8 cellular contexts compared by ENCODE assay signal in genomic region chr9:95127249-95128176, GRCh38.
DNase-seq lines count a peak whose midpoint lies in the region; ATAC-seq and TF ChIP-seq lines count a peak whose summit lies in the region.

No MANE protein-coding gene starts in this region.

- peak overlapping the region; percentile 41 for H3K4me3 ChIP-seq in AG04449 (ENCODE audit: low read depth, low read length)
- no peak overlapping the region for H3K4me3 ChIP-seq in NB4 (ENCODE audit: low read depth, low read length)

- no peak for DNase-seq in AG04449 (ENCODE audit: low read depth, low spot score)
- peak; percentile 63 for DNase-seq in GM19238 (ENCODE audit: insufficient read length, low spot score)
- DNase-seq in NB4 (ENCODE audit: low read depth) = peak; percentile 69
- peak; percentile 20 to 52 (median 40) for DNase-seq in activated CD4-positive, CD25-positive, alpha-beta regulatory T cell (lab: John Stamatoyannopoulos, UW)
- DNase-seq in caudate nucleus (lab: John Stamatoyannopoulos, UW) = peak in 59 of 61 donors; percentile 40 to 89 (median 76)
- peak; percentile 88 for DNase-seq in inferior parietal cortex (ENCODE audit: extremely low spot score)
- DNase-seq in smooth muscle cell of the brain vasculature (ENCODE audit: low read depth, low spot score) = peak; percentile 49

- TF ChIP-seq POLR2A in NB4 (IDR thresholded peaks at IDR 0.05; ENCODE audit: extremely low read depth, insufficient read length) = no peak

- ATAC-seq in GM21360 (IDR thresholded peaks at IDR 0.05; ENCODE audit: unreplicated experiment) = no peak

- POLR2A ChIA-PET in AG04449 (lab: Yijun Ruan, JAX) = interaction anchor here (0.6 to 1.2 kb wide), 6 partner anchors 44 to 618 kb away, joined by 3 read pairs; no protein-coding TSS in a partner anchor

- CTCF ChIA-PET in AG04449 (lab: Yijun Ruan, JAX) = interaction anchor here (0.6 to 11.2 kb wide), 69 partner anchors 10 to 871 kb away, joined by 3 to 341 read pairs (median 4); partner anchors contain the start of gene PCAT7

- TF ChIP-seq CTCF in AG04449 (IDR thresholded peaks at IDR 0.05; ENCODE audit: insufficient read depth, low read length, missing control alignments) (peak; percentile 100), NB4 (IDR thresholded peaks at IDR 0.05; ENCODE audit: low read depth, low read length) (peak; percentile 96)

- H3K27ac ChIP-seq in caudate nucleus (ENCODE audit: low read depth, low read length) = peak overlapping the region; percentile 50
